In genomic region chr18:54203914-54204313, GRCh38 we compare ENCODE assay signal across 23 cellular contexts. TPM values are rescaled to one million over a fixed set of nuclear protein-coding genes. Genes with fewer than 3 reads are reported as not detected.
DNase-seq lines count a peak whose midpoint lies in the region; ATAC-seq, FAIRE-seq and TF ChIP-seq lines count a peak whose summit lies in the region.
"Had no signal": no experiment of that assay in that cellular context is flagged by ENCODE, and none has a peak within 500 bp of the region (broad histone marks: within the 10 kb centered on the region; RNA-seq: fewer than 3 reads in every experiment).

No MANE protein-coding gene starts in this region.

- TF ChIP-seq CTCF in PC-3 (conservative IDR thresholded peaks at IDR 0.05; ENCODE audit: low read depth, low read length) (no peak), Caco-2 (IDR thresholded peaks at IDR 0.05; ENCODE audit: insufficient read depth in 1 of 2, low read depth in 1 of 2, low read length in 1 of 2, severe bottlenecking in 1 of 2, unreplicated experiment in 1 of 2) (no peak)

- ATAC-seq in GM19397 (IDR thresholded peaks at IDR 0.05; ENCODE audit: unreplicated experiment), result peak; percentile 64
- ATAC-seq in HG02981 (IDR thresholded peaks at IDR 0.05; ENCODE audit: unreplicated experiment), result peak; percentile 62
- no peak for ATAC-seq in PC-3
- no peak for ATAC-seq in GM18517 (IDR thresholded peaks at IDR 0.05; ENCODE audit: unreplicated experiment)
- no peak for ATAC-seq in T-cell (replicated peaks in 1 of 4)
- ATAC-seq: activated naive CD4-positive, alpha-beta T cell treated with anti-CD3 and anti-CD28 coated beads, Interleukin-2, amount 50 U/mL, for 72 hours had no signal

- peak; percentile 65 for FAIRE-seq in GM12892 (lab: Jason Lieb, UNC)
- FAIRE-seq: urothelium cell line had no signal

- TSS peak; percentile 13 for BruUV-seq in PC-3 (replicated peaks; lab: Mats Ljungman, UMichigan)
- BruUV-seq in Caco-2 (replicated peaks; lab: Mats Ljungman, UMichigan), result no TSS peak

- CTCF ChIA-PET in PC-3 (lab: Charles Lee) (no interaction called here), T-cell (lab: Charles Lee) (interaction anchor here in 1 of 2 donors (0.6 kb wide), 1 partner anchor 10 kb away, joined by 4 read pairs; no protein-coding TSS in a partner anchor), Caco-2 (lab: Charles Lee) (no interaction called here)

- H3K4me3 ChIP-seq in PC-3 (ENCODE audit: low read length) (no peak overlapping the region), Caco-2 (ENCODE audit: low read depth, low read length) (no peak overlapping the region)
- H3K4me3 ChIP-seq: stomach had no signal

- H3K9me2 ChIP-seq in PC-3 (replicated peaks; ENCODE audit: low read length), result no peaks in the 10 kb centered on the region

- no peak overlapping the region for H3K27ac Mint-ChIP-seq in T-cell
- H3K27ac Mint-ChIP-seq in Caco-2 (ENCODE audit: unreplicated experiment), result no peak overlapping the region
- H3K27ac Mint-ChIP-seq: activated CD4-positive, alpha-beta T cell treated with anti-CD3 and anti-CD28 coated beads, Interleukin-2, amount 10 ng/mL, durations not matched to agents 24 days and 14 days; activated naive CD4-positive, alpha-beta T cell treated with anti-CD3 and anti-CD28 coated beads, Interleukin-2, amount 50 U/mL, for 72 hours; brain; dendritic cell treated with granulocyte-macrophage colony-stimulating factor and Interleukin-4, amounts not matched to agents 40 ng/mL and 50 ng/mL, for 4 days had no signal

- POLR2A ChIA-PET in PC-3 (lab: Charles Lee; ENCODE audit: unreplicated experiment) (no interaction called here), T-cell (lab: Charles Lee) (no interaction called here), Caco-2 (lab: Charles Lee) (no interaction called here)

- no peaks in the 10 kb centered on the region for H3F3A ChIP-seq in PC-3 (ENCODE audit: low read length, unreplicated experiment)

- H3K4me3 Mint-ChIP-seq in T-cell, result no peak overlapping the region
- H3K4me3 Mint-ChIP-seq in Caco-2 (ENCODE audit: unreplicated experiment), result no peak overlapping the region
- H3K4me3 Mint-ChIP-seq: activated CD4-positive, alpha-beta T cell treated with anti-CD3 and anti-CD28 coated beads, Interleukin-2, amount 10 ng/mL, durations not matched to agents 24 days and 14 days; brain; dendritic cell treated with granulocyte-macrophage colony-stimulating factor and Interleukin-4, amounts not matched to agents 40 ng/mL and 50 ng/mL, for 4 days; immature natural killer cell; neural crest cell had no signal

- H3K36me3 Mint-ChIP-seq in T-cell, result peaks cover 41% of the 10 kb centered on the region
- H3K36me3 Mint-ChIP-seq in Caco-2 (ENCODE audit: insufficient read depth, unreplicated experiment), result peaks cover 12% of the 10 kb centered on the region

- intact Hi-C loops in PC-3 (cut with micrococcal nuclease) (no loop called here), Caco-2 (cut with micrococcal nuclease; ENCODE audit: unreplicated experiment) (no loop called here)

- peaks cover 29% of the 10 kb centered on the region for H4K20me1 ChIP-seq in PC-3 (ENCODE audit: low read length)

- no peaks in the 10 kb centered on the region for H3K27me3 Mint-ChIP-seq in T-cell
- H3K27me3 Mint-ChIP-seq in Caco-2 (ENCODE audit: insufficient read depth, unreplicated experiment), result no peaks in the 10 kb centered on the region
- H3K27me3 Mint-ChIP-seq: activated CD4-positive, alpha-beta T cell treated with anti-CD3 and anti-CD28 coated beads, Interleukin-2, amount 10 ng/mL, durations not matched to agents 24 days and 14 days; brain; dendritic cell treated with granulocyte-macrophage colony-stimulating factor and Interleukin-4, amounts not matched to agents 40 ng/mL and 50 ng/mL, for 4 days had no signal

- H3K27me3 ChIP-seq in PC-3 (ENCODE audit: low read length) (no peaks in the 10 kb centered on the region), Caco-2 (replicated peaks; ENCODE audit: control insufficient read depth, insufficient read depth, low read length) (no peaks in the 10 kb centered on the region)
- H3K27me3 ChIP-seq: stomach had no signal

- H3K4me2 ChIP-seq in PC-3 (ENCODE audit: low read length), result no peak overlapping the region

- H3K4me1 Mint-ChIP-seq in T-cell (peaks cover 33 to 44% (median 43%) of the 10 kb centered on the region in 3 donors), Caco-2 (ENCODE audit: low read depth, unreplicated experiment) (peaks cover 9% of the 10 kb centered on the region)

- no peak overlapping the region for H2AFZ ChIP-seq in PC-3 (ENCODE audit: low read length)

- H3K79me2 ChIP-seq in PC-3 (ENCODE audit: low read length), result peaks cover 71% of the 10 kb centered on the region

- H3K4me1 ChIP-seq in PC-3 (ENCODE audit: insufficient read depth, low read length) (no peaks in the 10 kb centered on the region), Caco-2 (no peaks in the 10 kb centered on the region)

- no peaks in the 10 kb centered on the region for H3K9me3 Mint-ChIP-seq in T-cell
- no peaks in the 10 kb centered on the region for H3K9me3 Mint-ChIP-seq in Caco-2 (ENCODE audit: unreplicated experiment)
- H3K9me3 Mint-ChIP-seq: activated naive CD4-positive, alpha-beta T cell treated with anti-CD3 and anti-CD28 coated beads, Interleukin-2, amount 50 U/mL, for 72 hours; brain; dendritic cell treated with granulocyte-macrophage colony-stimulating factor and Interleukin-4, amounts not matched to agents 40 ng/mL and 50 ng/mL, for 4 days; immature natural killer cell; neural crest cell had no signal

- no peak overlapping the region for H3K9ac ChIP-seq in PC-3 (ENCODE audit: low read length)

- TF ChIP-seq POLR2A in GM12892 (IDR thresholded peaks at IDR 0.05; ENCODE audit: low read depth, low read length), result no peak

- H3K36me3 ChIP-seq in PC-3 (ENCODE audit: low read depth, low read length) (peaks cover 31% of the 10 kb centered on the region), Caco-2 (ENCODE audit: control insufficient read depth, insufficient read depth, low read length) (no peaks in the 10 kb centered on the region)

- DNase-seq in GM12892 (ENCODE audit: insufficient read length) (no peak), PC-3 (no peak), T-cell (no peak), Caco-2 (no peak)
- no peak for DNase-seq in activated CD4-positive, alpha-beta T cell treated with anti-CD3 and anti-CD28 coated beads, Interleukin-2, amount 50 U/mL, for 1 hour
- DNase-seq: activated CD4-positive, alpha-beta T cell treated with anti-CD3 and anti-CD28 coated beads, Interleukin-2, amount 10 ng/mL, durations not matched to agents 24 days and 14 days; activated T-cell treated with anti-CD3 and anti-CD28 coated beads, Interleukin-2, amount 50 U/mL, for 1 hour; erythroblast; immature natural killer cell; KBM-7; mammary epithelial cell; NCI-H1417; NCI-H226; SHP77 treated with DMSO at 0.1 percent for 48 hours; stomach had no signal

- no peak overlapping the region for H3K27ac ChIP-seq in PC-3 (ENCODE audit: low read length)
- H3K27ac ChIP-seq: stomach had no signal

- H3K9me3 ChIP-seq in PC-3 (ENCODE audit: low read length), result no peaks in the 10 kb centered on the region
- H3K9me3 ChIP-seq in Caco-2, result no peaks in the 10 kb centered on the region
- H3K9me3 ChIP-seq: stomach had no signal

RNA-seq across cellular contexts. Expression of gene MBD2, which starts 20.6 kb away (rescaled TPM):
- polyA plus RNA-seq in GM12892 (2012; ENCODE audit: missing spikeins), result 103 TPM
- total RNA-seq in PC-3 (2014; rRNA removed) (31.9 and 37.0 TPM in 2 replicates), T-cell (100 to 1,000 TPM in 2 of 5 donors, 10 to 100 TPM in 3; 83.8 to 107 (median 97.5) TPM), Caco-2 (2022) (19.9 and 23.2 TPM in 2 replicates)

Comparison
In these comparisons a context has a peak if more than half of its experiments do, and no peak if none do; other contexts are left out.
1. ATAC-seq: peak in GM19397 (single experiment) and HG02981 (single experiment); none in PC-3 (single experiment), GM18517 (single experiment) and T-cell (0 of 4).